Comparison of ENCODE assay signal across 2 cellular contexts in the genomic region with DNA sequence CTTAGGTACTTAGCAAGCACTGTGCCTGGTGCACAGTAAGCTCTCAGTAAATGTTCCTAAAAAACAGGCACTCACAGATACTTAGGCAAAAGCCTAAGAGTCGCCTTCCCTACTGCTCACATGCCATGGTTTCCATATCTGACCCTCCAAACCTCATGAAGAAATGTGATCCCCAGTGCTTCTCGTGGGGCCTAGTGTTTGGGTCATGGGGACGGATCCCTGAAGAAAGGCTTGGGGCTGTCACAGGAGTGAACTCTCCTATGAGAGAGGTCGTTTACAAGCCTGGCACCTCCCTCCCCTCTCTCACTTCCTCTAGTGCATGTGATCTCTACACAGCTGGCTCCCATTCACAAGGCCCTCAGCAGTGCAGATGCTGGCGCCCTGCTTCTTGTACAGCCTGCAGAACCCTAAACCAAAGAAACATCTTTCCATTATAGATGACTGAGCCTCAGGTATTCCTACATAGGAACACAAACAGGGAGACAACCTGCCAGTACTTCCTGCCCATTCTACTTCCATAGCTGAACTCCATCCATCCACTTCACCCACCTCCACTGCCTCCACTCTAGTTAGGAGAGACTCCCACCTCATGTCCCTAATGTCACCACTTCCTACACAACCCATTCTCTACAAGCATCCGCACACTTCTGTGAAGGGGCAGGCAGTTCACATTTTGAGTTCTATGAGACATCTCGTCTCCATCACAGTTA.
TF ChIP-seq lines count a peak whose summit lies in the region.

No MANE protein-coding gene starts in this region.

TF ChIP-seq in liver, 16 proteins besides CTCF, POLR2A, EP300 and RAD21 (continued from another document):
- TF ChIP-seq ZBTB33 (IDR thresholded peaks at IDR 0.05) (no peak), SP1 (IDR thresholded peaks at IDR 0.05) (no peak), FOXA2 (IDR thresholded peaks at IDR 0.05) (no peak), HNF4A (conservative IDR thresholded peaks at IDR 0.05) (no peak), YY1 (IDR thresholded peaks at IDR 0.05) (no peak), RXRA (IDR thresholded peaks at IDR 0.05) (no peak), FOXA1 (IDR thresholded peaks at IDR 0.05) (no peak), TAF1 (conservative IDR thresholded peaks at IDR 0.05) (no peak), JUND (IDR thresholded peaks at IDR 0.05) (no peak), MAX (IDR thresholded peaks at IDR 0.05) (no peak), ATF3 (IDR thresholded peaks at IDR 0.05) (no peak), EGR1 (IDR thresholded peaks at IDR 0.05; ENCODE audit: low read depth in 2 of 2) (no peak), NR2F2 (IDR thresholded peaks at IDR 0.05) (no peak)
- TF ChIP-seq, protein P1, sequence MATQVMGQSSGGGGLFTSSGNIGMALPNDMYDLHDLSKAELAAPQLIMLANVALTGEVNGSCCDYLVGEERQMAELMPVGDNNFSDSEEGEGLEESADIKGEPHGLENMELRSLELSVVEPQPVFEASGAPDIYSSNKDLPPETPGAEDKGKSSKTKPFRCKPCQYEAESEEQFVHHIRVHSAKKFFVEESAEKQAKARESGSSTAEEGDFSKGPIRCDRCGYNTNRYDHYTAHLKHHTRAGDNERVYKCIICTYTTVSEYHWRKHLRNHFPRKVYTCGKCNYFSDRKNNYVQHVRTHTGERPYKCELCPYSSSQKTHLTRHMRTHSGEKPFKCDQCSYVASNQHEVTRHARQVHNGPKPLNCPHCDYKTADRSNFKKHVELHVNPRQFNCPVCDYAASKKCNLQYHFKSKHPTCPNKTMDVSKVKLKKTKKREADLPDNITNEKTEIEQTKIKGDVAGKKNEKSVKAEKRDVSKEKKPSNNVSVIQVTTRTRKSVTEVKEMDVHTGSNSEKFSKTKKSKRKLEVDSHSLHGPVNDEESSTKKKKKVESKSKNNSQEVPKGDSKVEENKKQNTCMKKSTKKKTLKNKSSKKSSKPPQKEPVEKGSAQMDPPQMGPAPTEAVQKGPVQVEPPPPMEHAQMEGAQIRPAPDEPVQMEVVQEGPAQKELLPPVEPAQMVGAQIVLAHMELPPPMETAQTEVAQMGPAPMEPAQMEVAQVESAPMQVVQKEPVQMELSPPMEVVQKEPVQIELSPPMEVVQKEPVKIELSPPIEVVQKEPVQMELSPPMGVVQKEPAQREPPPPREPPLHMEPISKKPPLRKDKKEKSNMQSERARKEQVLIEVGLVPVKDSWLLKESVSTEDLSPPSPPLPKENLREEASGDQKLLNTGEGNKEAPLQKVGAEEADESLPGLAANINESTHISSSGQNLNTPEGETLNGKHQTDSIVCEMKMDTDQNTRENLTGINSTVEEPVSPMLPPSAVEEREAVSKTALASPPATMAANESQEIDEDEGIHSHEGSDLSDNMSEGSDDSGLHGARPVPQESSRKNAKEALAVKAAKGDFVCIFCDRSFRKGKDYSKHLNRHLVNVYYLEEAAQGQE (IDR thresholded peaks at IDR 0.05) = no peak

TF ChIP-seq in HepG2, 621 proteins besides CTCF, POLR2A, EP300 and RAD21 (continued from another document):
- TF ChIP-seq ELF4 (CRISPR knock-in tag; IDR thresholded peaks at IDR 0.05; ENCODE audit: borderline replicate concordance) (no peak), ZNF879 (CRISPR knock-in tag; IDR thresholded peaks at IDR 0.05) (no peak), ZNF577 (CRISPR knock-in tag; IDR thresholded peaks at IDR 0.05; ENCODE audit: borderline replicate concordance, low read depth) (no peak), KDM5A (IDR thresholded peaks at IDR 0.05; ENCODE audit: borderline replicate concordance, low read length) (no peak), GMEB2 (CRISPR knock-in tag; IDR thresholded peaks at IDR 0.05; ENCODE audit: low read depth) (no peak), WIZ (CRISPR knock-in tag; IDR thresholded peaks at IDR 0.05) (no peak), GATA4 (IDR thresholded peaks at IDR 0.05; ENCODE audit: borderline replicate concordance, low read depth) (no peak), ZNF713 (CRISPR knock-in tag; IDR thresholded peaks at IDR 0.05) (no peak), ARNT (IDR thresholded peaks at IDR 0.05) (no peak), ZNF484 (CRISPR knock-in tag; IDR thresholded peaks at IDR 0.05; ENCODE audit: borderline replicate concordance, low read depth) (no peak), PAX8 (CRISPR knock-in tag; IDR thresholded peaks at IDR 0.05; ENCODE audit: borderline replicate concordance) (no peak), NFKBIZ (CRISPR knock-in tag; IDR thresholded peaks at IDR 0.05) (no peak), SOX6 (IDR thresholded peaks at IDR 0.05) (no peak), SOX6 (CRISPR knock-in tag; IDR thresholded peaks at IDR 0.05) (no peak), ZNF687 (CRISPR knock-in tag; IDR thresholded peaks at IDR 0.05) (no peak), ZNF205 (CRISPR knock-in tag; IDR thresholded peaks at IDR 0.05) (no peak)
- TF ChIP-seq, protein P2, sequence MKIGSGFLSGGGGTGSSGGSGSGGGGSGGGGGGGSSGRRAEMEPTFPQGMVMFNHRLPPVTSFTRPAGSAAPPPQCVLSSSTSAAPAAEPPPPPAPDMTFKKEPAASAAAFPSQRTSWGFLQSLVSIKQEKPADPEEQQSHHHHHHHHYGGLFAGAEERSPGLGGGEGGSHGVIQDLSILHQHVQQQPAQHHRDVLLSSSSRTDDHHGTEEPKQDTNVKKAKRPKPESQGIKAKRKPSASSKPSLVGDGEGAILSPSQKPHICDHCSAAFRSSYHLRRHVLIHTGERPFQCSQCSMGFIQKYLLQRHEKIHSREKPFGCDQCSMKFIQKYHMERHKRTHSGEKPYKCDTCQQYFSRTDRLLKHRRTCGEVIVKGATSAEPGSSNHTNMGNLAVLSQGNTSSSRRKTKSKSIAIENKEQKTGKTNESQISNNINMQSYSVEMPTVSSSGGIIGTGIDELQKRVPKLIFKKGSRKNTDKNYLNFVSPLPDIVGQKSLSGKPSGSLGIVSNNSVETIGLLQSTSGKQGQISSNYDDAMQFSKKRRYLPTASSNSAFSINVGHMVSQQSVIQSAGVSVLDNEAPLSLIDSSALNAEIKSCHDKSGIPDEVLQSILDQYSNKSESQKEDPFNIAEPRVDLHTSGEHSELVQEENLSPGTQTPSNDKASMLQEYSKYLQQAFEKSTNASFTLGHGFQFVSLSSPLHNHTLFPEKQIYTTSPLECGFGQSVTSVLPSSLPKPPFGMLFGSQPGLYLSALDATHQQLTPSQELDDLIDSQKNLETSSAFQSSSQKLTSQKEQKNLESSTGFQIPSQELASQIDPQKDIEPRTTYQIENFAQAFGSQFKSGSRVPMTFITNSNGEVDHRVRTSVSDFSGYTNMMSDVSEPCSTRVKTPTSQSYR (CRISPR knock-in tag; IDR thresholded peaks at IDR 0.05; ENCODE audit: borderline replicate concordance) = no peak
- TF ChIP-seq, protein P3, sequence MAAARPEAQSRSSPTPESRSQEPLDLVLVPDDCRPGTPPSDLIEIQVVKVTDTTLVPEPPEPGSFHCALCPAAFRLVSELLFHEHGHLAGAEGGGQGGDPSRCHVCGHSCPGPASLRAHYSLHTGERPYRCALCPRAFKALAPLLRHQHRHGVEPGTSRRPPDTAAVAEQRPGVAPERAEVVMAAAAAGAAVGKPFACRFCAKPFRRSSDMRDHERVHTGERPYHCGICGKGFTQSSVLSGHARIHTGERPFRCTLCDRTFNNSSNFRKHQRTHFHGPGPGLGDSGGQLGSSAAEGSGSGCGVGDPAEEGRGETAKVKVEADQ (CRISPR knock-in tag; IDR thresholded peaks at IDR 0.05; ENCODE audit: borderline replicate concordance) = no peak
- TF ChIP-seq, protein P4, sequence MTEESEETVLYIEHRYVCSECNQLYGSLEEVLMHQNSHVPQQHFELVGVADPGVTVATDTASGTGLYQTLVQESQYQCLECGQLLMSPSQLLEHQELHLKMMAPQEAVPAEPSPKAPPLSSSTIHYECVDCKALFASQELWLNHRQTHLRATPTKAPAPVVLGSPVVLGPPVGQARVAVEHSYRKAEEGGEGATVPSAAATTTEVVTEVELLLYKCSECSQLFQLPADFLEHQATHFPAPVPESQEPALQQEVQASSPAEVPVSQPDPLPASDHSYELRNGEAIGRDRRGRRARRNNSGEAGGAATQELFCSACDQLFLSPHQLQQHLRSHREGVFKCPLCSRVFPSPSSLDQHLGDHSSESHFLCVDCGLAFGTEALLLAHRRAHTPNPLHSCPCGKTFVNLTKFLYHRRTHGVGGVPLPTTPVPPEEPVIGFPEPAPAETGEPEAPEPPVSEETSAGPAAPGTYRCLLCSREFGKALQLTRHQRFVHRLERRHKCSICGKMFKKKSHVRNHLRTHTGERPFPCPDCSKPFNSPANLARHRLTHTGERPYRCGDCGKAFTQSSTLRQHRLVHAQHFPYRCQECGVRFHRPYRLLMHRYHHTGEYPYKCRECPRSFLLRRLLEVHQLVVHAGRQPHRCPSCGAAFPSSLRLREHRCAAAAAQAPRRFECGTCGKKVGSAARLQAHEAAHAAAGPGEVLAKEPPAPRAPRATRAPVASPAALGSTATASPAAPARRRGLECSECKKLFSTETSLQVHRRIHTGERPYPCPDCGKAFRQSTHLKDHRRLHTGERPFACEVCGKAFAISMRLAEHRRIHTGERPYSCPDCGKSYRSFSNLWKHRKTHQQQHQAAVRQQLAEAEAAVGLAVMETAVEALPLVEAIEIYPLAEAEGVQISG (CRISPR knock-in tag; IDR thresholded peaks at IDR 0.05) = no peak
TF ChIP-seq in HepG2: peak in this region for 0.
